16 cellular contexts compared by ENCODE assay signal in the genomic region with DNA sequence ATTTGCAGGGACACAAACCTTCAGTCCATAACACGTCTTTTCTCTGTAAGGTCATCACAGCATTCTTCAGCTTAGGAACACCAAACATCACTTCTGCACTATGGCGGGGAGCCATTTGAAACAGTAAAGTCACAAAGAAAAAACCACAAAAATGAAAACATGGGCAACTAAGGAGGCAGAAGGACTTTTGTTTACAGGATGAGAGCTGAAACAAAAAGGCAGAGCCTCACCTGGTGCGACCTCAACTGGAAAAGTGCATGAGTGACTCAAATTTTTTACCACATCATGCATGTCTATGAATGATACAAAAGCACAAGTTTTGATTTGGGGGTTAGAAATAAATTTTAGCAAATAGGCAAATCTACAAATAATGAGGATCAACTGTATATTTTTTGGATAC.
A peak's percentile ranks its signal among the peaks of the same experiment; 100 is the strongest.
DNase-seq lines count a peak whose midpoint lies in the region; ATAC-seq and TF ChIP-seq lines count a peak whose summit lies in the region.
"Had no signal": no experiment of that assay in that cellular context is flagged by ENCODE, and none has a peak within 500 bp of the region (broad histone marks: within the 10 kb centered on the region; RNA-seq: fewer than 3 reads in every experiment).

No MANE protein-coding gene starts in this region.

- no peaks in the 10 kb centered on the region for H3K27me3 Mint-ChIP-seq in CD8-positive, alpha-beta T cell (ENCODE audit: low read depth)
- no peaks in the 10 kb centered on the region for H3K27me3 Mint-ChIP-seq in activated T-helper 2 cell treated with anti-CD3 and anti-CD28 coated beads, Interferon-gamma antibody, Interleukin-2, Interleukin-4, amounts not matched to agents 10 μg/mL and 5 μg/mL and 100 μg/mL, durations not matched to agents 14 hours and 24 hours and 36 hours (ENCODE audit: low read depth)

- H3K36me3 Mint-ChIP-seq in CD8-positive, alpha-beta T cell = no peaks in the 10 kb centered on the region
- H3K36me3 Mint-ChIP-seq in activated T-helper 2 cell treated with anti-CD3 and anti-CD28 coated beads, Interferon-gamma antibody, Interleukin-2, Interleukin-4, amounts not matched to agents 10 μg/mL and 5 μg/mL and 100 μg/mL, durations not matched to agents 14 hours and 24 hours and 36 hours (ENCODE audit: low read depth) = no peaks in the 10 kb centered on the region

- H3K36me3 ChIP-seq in CD8-positive, alpha-beta T cell (ENCODE audit: insufficient read depth, low read length) = no peaks in the 10 kb centered on the region
- H3K36me3 ChIP-seq: BLaER1 treated with 17β-estradiol and CSF1 and Interleukin-3, amounts not matched to agents 10 nM and 100 nM; ovary; transverse colon had no signal

- peak overlapping the region; percentile 79 for H3K27ac Mint-ChIP-seq in CD8-positive, alpha-beta T cell
- peak overlapping the region; percentile 71 for H3K27ac Mint-ChIP-seq in activated T-helper 2 cell treated with anti-CD3 and anti-CD28 coated beads, Interferon-gamma antibody, Interleukin-2, Interleukin-4, amounts not matched to agents 10 μg/mL and 5 μg/mL and 100 μg/mL, durations not matched to agents 14 hours and 24 hours and 36 hours

- ATAC-seq in CD8-positive, alpha-beta T cell = peak; percentile 49
- no peak for ATAC-seq in foreskin keratinocyte

- H3K4me3 Mint-ChIP-seq in CD8-positive, alpha-beta T cell = no peak overlapping the region
- no peak overlapping the region for H3K4me3 Mint-ChIP-seq in activated T-helper 2 cell treated with anti-CD3 and anti-CD28 coated beads, Interferon-gamma antibody, Interleukin-2, Interleukin-4, amounts not matched to agents 10 μg/mL and 5 μg/mL and 100 μg/mL, durations not matched to agents 14 hours and 24 hours and 36 hours (ENCODE audit: low read depth)

- no peaks in the 10 kb centered on the region for H3K9me3 Mint-ChIP-seq in CD8-positive, alpha-beta T cell
- no peaks in the 10 kb centered on the region for H3K9me3 Mint-ChIP-seq in activated T-helper 2 cell treated with anti-CD3 and anti-CD28 coated beads, Interferon-gamma antibody, Interleukin-2, Interleukin-4, amounts not matched to agents 10 μg/mL and 5 μg/mL and 100 μg/mL, durations not matched to agents 14 hours and 24 hours and 36 hours

- intact Hi-C loops in CD8-positive, alpha-beta T cell (cut with DNase I, micrococcal nuclease) = loop anchor here (1.0 to 5.0 kb wide), 5 partner anchors 91 to 307 kb away; no protein-coding TSS in a partner anchor
- intact Hi-C loops in activated T-helper 2 cell treated with anti-CD3 and anti-CD28 coated beads, Interferon-gamma antibody, Interleukin-2, Interleukin-4, amounts not matched to agents 10 μg/mL and 5 μg/mL and 100 μg/mL, durations not matched to agents 14 hours and 24 hours and 36 hours (cut with micrococcal nuclease) = loop anchor here (10.0 kb wide), 1 partner anchor 146 kb away; no protein-coding TSS in a partner anchor

- peaks cover 46% of the 10 kb centered on the region for H3K4me1 ChIP-seq in CD8-positive, alpha-beta T cell (ENCODE audit: insufficient read depth, low read length)
- H3K4me1 ChIP-seq in foreskin keratinocyte = no peaks in the 10 kb centered on the region

- POLR2A ChIA-PET in CD8-positive, alpha-beta T cell (lab: Charles Lee) = interaction anchor here (0.7 to 2.1 kb wide), 9 partner anchors 8 to 177 kb away, joined by 3 to 40 read pairs (median 3); a partner anchor contains a TSS

- TF ChIP-seq CTCF in CD8-positive, alpha-beta T cell (IDR thresholded peaks at IDR 0.05) = no peak
- TF ChIP-seq CTCF in foreskin keratinocyte (conservative IDR thresholded peaks at IDR 0.05) = peak; percentile 15

- CTCF ChIA-PET in CD8-positive, alpha-beta T cell (lab: Charles Lee) = interaction anchor here (1.0 to 6.6 kb wide), 25 partner anchors 11 to 206 kb away, joined by 3 to 54 read pairs (median 5); a partner anchor contains a TSS

- no peaks in the 10 kb centered on the region for H3K27me3 ChIP-seq in CD8-positive, alpha-beta T cell (ENCODE audit: insufficient read depth, low read length)
- no peaks in the 10 kb centered on the region for H3K27me3 ChIP-seq in foreskin keratinocyte
- H3K27me3 ChIP-seq: BLaER1 treated with 17β-estradiol and CSF1 and Interleukin-3, amounts not matched to agents 10 nM and 100 nM; ovary; transverse colon had no signal

- H3K27ac ChIP-seq in CD8-positive, alpha-beta T cell (ENCODE audit: low read depth, low read length) = no peak overlapping the region
- peak overlapping the region; percentile 39 for H3K27ac ChIP-seq in foreskin keratinocyte
- H3K27ac ChIP-seq: BLaER1 treated with 17β-estradiol and CSF1 and Interleukin-3, amounts not matched to agents 10 nM and 100 nM; ovary; PC-9; SK-N-MC; transverse colon had no signal

- DNase-seq in CD8-positive, alpha-beta T cell = peak in 3 of 7 experiments; percentile 25 to 53 (median 32)
- DNase-seq in Jurkat, Clone E6-1 (ENCODE audit: low read depth, low spot score) = peak; percentile 72
- DNase-seq in activated T-helper 2 cell treated with anti-CD3 and anti-CD28 coated beads, Interferon-gamma antibody, Interleukin-2, Interleukin-4, amounts not matched to agents 10 μg/mL and 5 μg/mL and 100 μg/mL, durations not matched to agents 14 hours and 24 hours and 36 hours (ENCODE audit: low spot score) = no peak
- DNase-seq in foreskin keratinocyte (no peak), NCI-H1105 treated with DMSO at 0.1 percent for 48 hours (lab: John Stamatoyannopoulos, UW) (no peak), germinal center (ENCODE audit: low spot score) (no peak)
- no peak for DNase-seq in stimulated activated CD8-positive, alpha-beta memory T cell treated with anti-CD3 and anti-CD28 coated beads, Interleukin-4, amount 100 ng/mL, for 48 hours
- DNase-seq: cerebellar nuclear complex, NCI-H2081, NCI-H526 treated with DMSO at 0.1 percent for 48 hours, ovary, PC-9, small intestine, transverse colon had no signal

- H3K4me1 Mint-ChIP-seq in CD8-positive, alpha-beta T cell (ENCODE audit: low read depth) = peaks cover 54% of the 10 kb centered on the region
- H3K4me1 Mint-ChIP-seq in activated T-helper 2 cell treated with anti-CD3 and anti-CD28 coated beads, Interferon-gamma antibody, Interleukin-2, Interleukin-4, amounts not matched to agents 10 μg/mL and 5 μg/mL and 100 μg/mL, durations not matched to agents 14 hours and 24 hours and 36 hours (ENCODE audit: low read depth) = peaks cover 69% of the 10 kb centered on the region

- H3K4me3 ChIP-seq in CD8-positive, alpha-beta T cell (ENCODE audit: low read depth, low read length) = no peak overlapping the region
- no peak overlapping the region for H3K4me3 ChIP-seq in Jurkat, Clone E6-1 (ENCODE audit: low read length)
- H3K4me3 ChIP-seq: BLaER1 treated with 17β-estradiol and CSF1 and Interleukin-3, amounts not matched to agents 10 nM and 100 nM; ovary; PC-9; SK-N-MC; transverse colon had no signal

- H3K9me3 ChIP-seq in CD8-positive, alpha-beta T cell (ENCODE audit: low read length) = no peaks in the 10 kb centered on the region
- H3K9me3 ChIP-seq: ovary, transverse colon had no signal
